8 cellular contexts compared by ENCODE assay signal in genomic region chr5:53479656-53480473, GRCh38. TPM values are rescaled to one million over a fixed set of nuclear protein-coding genes. Genes with fewer than 3 reads are reported as not detected.
DNase-seq lines count a peak whose midpoint lies in the region; ATAC-seq and TF ChIP-seq lines count a peak whose summit lies in the region.

No MANE protein-coding gene starts in this region.

- ATAC-seq in GM19467 (IDR thresholded peaks at IDR 0.05; ENCODE audit: unreplicated experiment) = no peak

- TF ChIP-seq EP300 in neural cell (conservative IDR thresholded peaks at IDR 0.05; ENCODE audit: poor library complexity, severe bottlenecking) = no peak

- H3F3A ChIP-seq in neural cell (ENCODE audit: insufficient read depth, low read length, poor library complexity, severe bottlenecking) = no peaks in the 10 kb centered on the region

- H3K4me3 Mint-ChIP-seq in activated T-cell treated with anti-CD3 and anti-CD28 coated beads, Interleukin-2, amount 50 U/mL, for 24 hours = peak overlapping the region; percentile 81

- H3K27ac Mint-ChIP-seq in activated T-cell treated with anti-CD3 and anti-CD28 coated beads, Interleukin-2, amount 50 U/mL, for 24 hours = no peak overlapping the region

- no peaks in the 10 kb centered on the region for H3K9me3 ChIP-seq in neural cell (ENCODE audit: low read length)

- DNase-seq in EL (peak; percentile 69), NCI-H146 (lab: John Stamatoyannopoulos, UW) (peak; percentile 69), fibroblast of villous mesenchyme (ENCODE audit: low read depth) (peak; percentile 57), T-helper 9 cell (no peak), COLO829 (ENCODE audit: low spot score) (no peak)
- peak; percentile 56 for DNase-seq in activated T-cell treated with anti-CD3 and anti-CD28 coated beads, Interleukin-2, amount 50 U/mL, for 24 hours

- H3K9me3 Mint-ChIP-seq in activated T-cell treated with anti-CD3 and anti-CD28 coated beads, Interleukin-2, amount 50 U/mL, for 24 hours = no peaks in the 10 kb centered on the region

- no peak overlapping the region for H3K9ac ChIP-seq in neural cell (ENCODE audit: low read length)

- peaks cover 39% of the 10 kb centered on the region for H3K4me1 Mint-ChIP-seq in activated T-cell treated with anti-CD3 and anti-CD28 coated beads, Interleukin-2, amount 50 U/mL, for 24 hours (ENCODE audit: low read depth)

- peak overlapping the region; percentile 71 for H3K4me2 ChIP-seq in neural cell (ENCODE audit: low read length)

- no peaks in the 10 kb centered on the region for H3K36me3 Mint-ChIP-seq in activated T-cell treated with anti-CD3 and anti-CD28 coated beads, Interleukin-2, amount 50 U/mL, for 24 hours (ENCODE audit: low read depth)

- H3K4me3 ChIP-seq in fibroblast of villous mesenchyme (ENCODE audit: low read depth, low read length) (peak overlapping the region; percentile 82), neural cell (ENCODE audit: low read length) (peak overlapping the region; percentile 77)

- no peaks in the 10 kb centered on the region for H3K79me2 ChIP-seq in neural cell (replicated peaks; ENCODE audit: insufficient read depth, low read length)

- peaks cover 60% of the 10 kb centered on the region for H3K27me3 ChIP-seq in neural cell (ENCODE audit: insufficient read depth, low read depth, low read length)

- H3K9me2 ChIP-seq in neural cell (ENCODE audit: insufficient read depth, low read length) = no peaks in the 10 kb centered on the region

- no peak for TF ChIP-seq CTCF in fibroblast of villous mesenchyme (IDR thresholded peaks at IDR 0.05; ENCODE audit: insufficient read depth, low read depth, low read length)
- no peak for TF ChIP-seq CTCF in neural cell (IDR thresholded peaks at IDR 0.05; ENCODE audit: poor library complexity, severe bottlenecking)

- no peak overlapping the region for H3K27ac ChIP-seq in neural cell (ENCODE audit: low read length)

- H4K20me1 ChIP-seq in neural cell (ENCODE audit: insufficient read depth) = no peaks in the 10 kb centered on the region

- H3K36me3 ChIP-seq in neural cell (ENCODE audit: insufficient read depth, low read length) = no peaks in the 10 kb centered on the region

- peak overlapping the region; percentile 22 for H2AFZ ChIP-seq in neural cell (ENCODE audit: low read depth, low read length)

- TF ChIP-seq RAD21 in neural cell (conservative IDR thresholded peaks at IDR 0.05) = no peak

- peaks cover 74% of the 10 kb centered on the region for H3K27me3 Mint-ChIP-seq in activated T-cell treated with anti-CD3 and anti-CD28 coated beads, Interleukin-2, amount 50 U/mL, for 24 hours

TF ChIP-seq in neural cell, 6 proteins besides CTCF, POLR2A, EP300 and RAD21:
- TF ChIP-seq TAF1 (IDR thresholded peaks at IDR 0.05; ENCODE audit: low read depth) = no peak
- no peak for TF ChIP-seq MXI1 (conservative IDR thresholded peaks at IDR 0.05; ENCODE audit: poor library complexity, severe bottlenecking)
- TF ChIP-seq, protein P1, sequence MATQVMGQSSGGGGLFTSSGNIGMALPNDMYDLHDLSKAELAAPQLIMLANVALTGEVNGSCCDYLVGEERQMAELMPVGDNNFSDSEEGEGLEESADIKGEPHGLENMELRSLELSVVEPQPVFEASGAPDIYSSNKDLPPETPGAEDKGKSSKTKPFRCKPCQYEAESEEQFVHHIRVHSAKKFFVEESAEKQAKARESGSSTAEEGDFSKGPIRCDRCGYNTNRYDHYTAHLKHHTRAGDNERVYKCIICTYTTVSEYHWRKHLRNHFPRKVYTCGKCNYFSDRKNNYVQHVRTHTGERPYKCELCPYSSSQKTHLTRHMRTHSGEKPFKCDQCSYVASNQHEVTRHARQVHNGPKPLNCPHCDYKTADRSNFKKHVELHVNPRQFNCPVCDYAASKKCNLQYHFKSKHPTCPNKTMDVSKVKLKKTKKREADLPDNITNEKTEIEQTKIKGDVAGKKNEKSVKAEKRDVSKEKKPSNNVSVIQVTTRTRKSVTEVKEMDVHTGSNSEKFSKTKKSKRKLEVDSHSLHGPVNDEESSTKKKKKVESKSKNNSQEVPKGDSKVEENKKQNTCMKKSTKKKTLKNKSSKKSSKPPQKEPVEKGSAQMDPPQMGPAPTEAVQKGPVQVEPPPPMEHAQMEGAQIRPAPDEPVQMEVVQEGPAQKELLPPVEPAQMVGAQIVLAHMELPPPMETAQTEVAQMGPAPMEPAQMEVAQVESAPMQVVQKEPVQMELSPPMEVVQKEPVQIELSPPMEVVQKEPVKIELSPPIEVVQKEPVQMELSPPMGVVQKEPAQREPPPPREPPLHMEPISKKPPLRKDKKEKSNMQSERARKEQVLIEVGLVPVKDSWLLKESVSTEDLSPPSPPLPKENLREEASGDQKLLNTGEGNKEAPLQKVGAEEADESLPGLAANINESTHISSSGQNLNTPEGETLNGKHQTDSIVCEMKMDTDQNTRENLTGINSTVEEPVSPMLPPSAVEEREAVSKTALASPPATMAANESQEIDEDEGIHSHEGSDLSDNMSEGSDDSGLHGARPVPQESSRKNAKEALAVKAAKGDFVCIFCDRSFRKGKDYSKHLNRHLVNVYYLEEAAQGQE (IDR thresholded peaks at IDR 0.05; ENCODE audit: borderline replicate concordance) = no peak
- no peak for TF ChIP-seq EZH2 (IDR thresholded peaks at IDR 0.05; ENCODE audit: borderline replicate concordance, insufficient read depth, low read length, poor library complexity, severe bottlenecking)
- TF ChIP-seq POLR2AphosphoS5 (IDR thresholded peaks at IDR 0.05) = no peak
- no peak for TF ChIP-seq SMC3 (conservative IDR thresholded peaks at IDR 0.05; ENCODE audit: poor library complexity)

RNA-seq across cellular contexts. Expression of gene FST, which starts 0.6 kb away (rescaled TPM):
- total RNA-seq in fibroblast of villous mesenchyme = 29.8 and 52.5 TPM in 2 replicates
- 1.1 and 1.3 TPM in 2 replicates for polyA plus RNA-seq in neural cell
- 0.46 and 0.49 TPM in 2 replicates for polyA minus RNA-seq in neural cell

Comparison
In these comparisons a context has a peak if more than half of its experiments do, and no peak if none do; other contexts are left out.
1. DNase-seq: peak in EL (single experiment), NCI-H146 (single experiment), activated T-cell treated with anti-CD3 and anti-CD28 coated beads, Interleukin-2, amount 50 U/mL, for 24 hours (single experiment) and fibroblast of villous mesenchyme (single experiment); none in T-helper 9 cell (single experiment) and COLO829 (single experiment).